18 cellular contexts compared by ENCODE assay signal in genomic region chr2:204265701-204266310, GRCh38.
DNase-seq lines count a peak whose midpoint lies in the region; ATAC-seq lines count a peak whose summit lies in the region.
"Had no signal": no experiment of that assay in that cellular context is flagged by ENCODE, and none has a peak within 500 bp of the region (broad histone marks: within the 10 kb centered on the region; RNA-seq: fewer than 3 reads in every experiment).

No MANE protein-coding gene starts in this region.

- H3K4me1 ChIP-seq in trophoblast cell (ENCODE audit: control insufficient read depth in 1 of 2, insufficient read depth in 2 of 2, low read length in 2 of 2): peaks cover 2 to 4% of the 10 kb centered on the region in 2 experiments
- H3K4me1 ChIP-seq: testis had no signal

- no peak overlapping the region for H4K12ac ChIP-seq in trophoblast cell (ENCODE audit: low read depth, low read length)

- H3K79me1 ChIP-seq in trophoblast cell (ENCODE audit: low read length): no peaks in the 10 kb centered on the region

- no peak overlapping the region for H3K4me2 ChIP-seq in trophoblast cell (ENCODE audit: low read length)

- no peak overlapping the region for H3K4ac ChIP-seq in trophoblast cell (ENCODE audit: low read depth, low read length)

- peaks cover 3% of the 10 kb centered on the region for H3K9me3 ChIP-seq in trophoblast cell (ENCODE audit: insufficient read depth, low read depth, low read length)
- H3K9me3 ChIP-seq: testis had no signal

- H3K18ac ChIP-seq in trophoblast cell (ENCODE audit: low read length): no peak overlapping the region

- peak overlapping the region; percentile 37 for H2AK5ac ChIP-seq in trophoblast cell (ENCODE audit: low read length)

- no peak overlapping the region for H2BK120ac ChIP-seq in trophoblast cell (ENCODE audit: insufficient read depth, low read length, poor library complexity)

- no peak overlapping the region for H3K14ac ChIP-seq in trophoblast cell (ENCODE audit: low read length)

- H2BK5ac ChIP-seq in trophoblast cell (ENCODE audit: low read depth, low read length, poor library complexity): no peak overlapping the region

- no CpG with 5 or more reads among the region's 9 CpGs for WGBS in trophoblast cell (ENCODE audit: extremely low coverage, insufficient coverage, insufficient read length)

- ATAC-seq in HG03432 (IDR thresholded peaks at IDR 0.05; ENCODE audit: unreplicated experiment): no peak
- no peak for ATAC-seq in GM18511 (IDR thresholded peaks at IDR 0.05; ENCODE audit: unreplicated experiment)
- ATAC-seq: activated naive CD4-positive, alpha-beta T cell treated with anti-CD3 and anti-CD28 coated beads, Interleukin-2, amount 50 U/mL, for 72 hours; effector memory CD8-positive, alpha-beta T cell; Panc1 had no signal

- no peak overlapping the region for H2AFZ ChIP-seq in trophoblast cell (ENCODE audit: insufficient read depth, low read length, poor library complexity)

- no peaks in the 10 kb centered on the region for H3K36me3 ChIP-seq in trophoblast cell (ENCODE audit: control insufficient read depth in 1 of 2, insufficient read depth in 2 of 2, low read length in 2 of 2)
- H3K36me3 ChIP-seq: BLaER1, cardiac muscle cell had no signal

- no peak overlapping the region for H2BK12ac ChIP-seq in trophoblast cell (ENCODE audit: low read length)

- peak; percentile 53 for DNase-seq in NCI-H128 (lab: John Stamatoyannopoulos, UW; ENCODE audit: unreplicated experiment)
- peak; percentile 81 for DNase-seq in NCI-H345 treated with DMSO at 0.1 percent for 48 hours (lab: John Stamatoyannopoulos, UW; ENCODE audit: unreplicated experiment)
- DNase-seq in foreskin melanocyte: peak; percentile 64
- no peak for DNase-seq in trophoblast cell
- DNase-seq in activated effector memory CD4-positive, alpha-beta T cell treated with Interleukin-2 at 50 U/mL for 16 hours: no peak
- DNase-seq in stimulated activated naive CD4-positive, alpha-beta T cell (lab: John Stamatoyannopoulos, UW): no peak
- DNase-seq: effector memory CD8-positive, alpha-beta T cell; foreskin fibroblast; NCI-H2171; stimulated activated CD4-positive, alpha-beta T cell treated with anti-CD3 and anti-CD28 coated beads, Interleukin-15, amount 100 ng/mL, for 24 hours; SW 1271; testis had no signal

- H3K79me2 ChIP-seq in trophoblast cell (ENCODE audit: control insufficient read depth, insufficient read depth, low read length, poor library complexity): no peaks in the 10 kb centered on the region

- no peak overlapping the region for H3K23ac ChIP-seq in trophoblast cell (ENCODE audit: low read length)

- no peak overlapping the region for H3K9ac ChIP-seq in trophoblast cell (ENCODE audit: low read length)
- H3K9ac ChIP-seq: BLaER1 had no signal

- H3K27ac ChIP-seq in trophoblast cell (ENCODE audit: low read depth, low read length): no peak overlapping the region
- H3K27ac ChIP-seq: BLaER1, cardiac muscle cell, testis had no signal

- H3K27me3 ChIP-seq in trophoblast cell (ENCODE audit: insufficient read depth, low read length): no peaks in the 10 kb centered on the region
- H3K27me3 ChIP-seq: BLaER1, testis had no signal

- H4K8ac ChIP-seq in trophoblast cell (ENCODE audit: low read depth, low read length): no peak overlapping the region

- no peak overlapping the region for H3K4me3 ChIP-seq in trophoblast cell (ENCODE audit: low read depth, low read length)
- H3K4me3 ChIP-seq: BLaER1, cardiac muscle cell, testis had no signal

- no peak overlapping the region for H4K91ac ChIP-seq in trophoblast cell (ENCODE audit: low read depth, low read length)

Comparison
In these comparisons a context has a peak if more than half of its experiments do, and no peak if none do; other contexts are left out.
1. DNase-seq: peak in NCI-H128 (single experiment), NCI-H345 treated with DMSO at 0.1 percent for 48 hours (single experiment) and foreskin melanocyte (single experiment); none in trophoblast cell (0 of 2), activated effector memory CD4-positive, alpha-beta T cell treated with Interleukin-2 at 50 U/mL for 16 hours (single experiment) and stimulated activated naive CD4-positive, alpha-beta T cell (0 of 6).